8 cellular contexts compared by ENCODE assay signal in the genomic region with DNA sequence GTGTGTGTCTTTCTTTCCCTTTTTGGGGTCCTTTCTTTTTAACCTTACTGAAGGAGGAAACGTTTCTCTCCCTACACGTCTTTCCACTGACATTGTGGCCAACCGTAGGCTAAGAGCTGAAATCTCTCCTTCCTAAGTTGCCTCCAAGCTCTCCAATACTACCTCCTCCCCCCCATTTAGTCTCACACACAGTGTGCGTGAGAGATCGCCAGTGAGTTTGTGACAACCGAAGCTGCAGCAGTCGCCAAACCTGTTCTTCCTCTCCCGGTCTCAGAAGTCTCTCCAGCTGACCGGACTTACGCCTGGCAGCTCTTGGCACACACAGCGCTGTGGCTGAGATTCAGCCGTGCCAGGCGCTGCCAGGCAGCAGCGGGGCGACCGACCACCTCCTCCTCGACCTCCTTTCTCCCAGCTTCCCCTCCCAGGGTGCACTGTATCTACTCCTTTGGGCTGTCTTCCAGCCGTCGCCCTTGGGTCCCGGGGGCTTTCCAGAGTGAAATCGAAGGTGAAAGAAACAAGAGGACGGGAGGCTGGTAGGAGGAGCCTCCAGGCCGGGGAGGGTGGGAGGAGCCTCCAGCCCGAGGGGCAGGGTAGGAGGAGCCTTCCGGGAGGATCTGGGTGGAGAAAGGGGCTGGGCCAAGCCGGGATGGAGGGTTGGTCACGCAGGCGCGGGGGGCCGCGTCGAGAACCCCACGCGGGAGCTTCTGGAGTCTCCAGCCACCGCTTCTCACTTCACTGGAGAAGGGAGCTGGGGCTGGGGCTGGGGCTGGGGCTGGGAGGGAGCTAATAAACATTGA. TPM values are rescaled to one million over a fixed set of nuclear protein-coding genes. Genes with fewer than 3 reads are reported as not detected.
DNase-seq lines count a peak whose midpoint lies in the region; ATAC-seq and TF ChIP-seq lines count a peak whose summit lies in the region.

Gene TMTC2 (plus strand): TSS at position 684 of the 797 bp plus-strand sequence.

- TF ChIP-seq CTCF in GM06990 (IDR thresholded peaks at IDR 0.05; ENCODE audit: insufficient read depth, low read length, poor library complexity, severe bottlenecking) (no peak), HFFc6 (IDR thresholded peaks at IDR 0.05) (no peak), SK-N-SH (IDR thresholded peaks at IDR 0.05) (no peak), omental fat pad (IDR thresholded peaks at IDR 0.05) (no peak)

- CTCF ChIA-PET in SK-N-SH (lab: Yijun Ruan, JAX) = interaction anchor here (0.5 to 3.8 kb wide), 66 partner anchors 9 to 1917 kb away, joined by 3 to 39 read pairs (median 4); no protein-coding TSS in a partner anchor

- no peaks in the 10 kb centered on the region for H4K20me1 ChIP-seq in SK-N-SH (ENCODE audit: insufficient read depth)

- H3K4me1 Mint-ChIP-seq in HFFc6 (ENCODE audit: low read depth) = peaks cover 13% of the 10 kb centered on the region

- H3K4me2 ChIP-seq in SK-N-SH = peak within 1 kb of the TSS; percentile 82

- no peak for TF ChIP-seq RAD21 in SK-N-SH (IDR thresholded peaks at IDR 0.05; ENCODE audit: low read length)

- H3K9me3 ChIP-seq in SK-N-SH = no peaks in the 10 kb centered on the region

- H3K9me3 Mint-ChIP-seq in HFFc6 = no peaks in the 10 kb centered on the region
- no peaks in the 10 kb centered on the region for H3K9me3 Mint-ChIP-seq in activated naive CD4-positive, alpha-beta T cell treated with anti-CD3 and anti-CD28 coated beads, Interleukin-2, amount 50 U/mL, for 72 hours

- H3K79me2 ChIP-seq in SK-N-SH (ENCODE audit: insufficient read depth) = no peaks in the 10 kb centered on the region

- peak within 1 kb of the TSS; percentile 26 for H3K27ac Mint-ChIP-seq in HFFc6
- peak within 1 kb of the TSS; percentile 91 to 98 for H3K27ac Mint-ChIP-seq in activated naive CD4-positive, alpha-beta T cell treated with anti-CD3 and anti-CD28 coated beads, Interleukin-2, amount 50 U/mL, for 72 hours

- H3K27me3 ChIP-seq in GM06990 (replicated peaks; ENCODE audit: control insufficient read depth, insufficient read depth, low read length) (no peaks in the 10 kb centered on the region), SK-N-SH (ENCODE audit: insufficient read depth) (no peaks in the 10 kb centered on the region)

- peaks cover 0 to 17% of the 10 kb centered on the region in 2 experiments; a peak in 2 of 4 replicates for H3K4me1 ChIP-seq in SK-N-SH (ENCODE audit: control insufficient read depth in 1 of 2, insufficient read depth in 2 of 2, low read depth in 1 of 2, low read length in 1 of 2)

- H2AFZ ChIP-seq in SK-N-SH (ENCODE audit: low read depth) = peak within 1 kb of the TSS; percentile 95

- peak; percentile 92 for DNase-seq in GM06990 (ENCODE audit: extremely low read depth, insufficient read length)
- peak; percentile 80 for DNase-seq in HFFc6
- DNase-seq in NAMALWA (ENCODE audit: low spot score) = peak; percentile 93
- DNase-seq in SK-N-SH = peak; percentile 95
- peak; percentile 90 to 91 for DNase-seq in activated naive CD4-positive, alpha-beta T cell treated with anti-CD3 and anti-CD28 coated beads, Interleukin-2, amount 50 U/mL, for 72 hours (ENCODE audit: low spot score in 2 of 2)
- peak; percentile 23 for DNase-seq in glomerular endothelial cell (ENCODE audit: extremely low read depth, low read depth, low spot score)
- DNase-seq in omental fat pad (ENCODE audit: low spot score) = peak; percentile 68

- no peaks in the 10 kb centered on the region for H3F3A ChIP-seq in SK-N-SH (replicated peaks; ENCODE audit: insufficient read depth)

- peak within 1 kb of the TSS; percentile 99 for H3K4me3 ChIP-seq in GM06990 (replicated peaks; ENCODE audit: low read depth, low read length)
- H3K4me3 ChIP-seq in SK-N-SH (ENCODE audit: low read depth in 2 of 2, low read length in 1 of 2) = peak within 1 kb of the TSS; percentile 81 to 96

- H3K36me3 Mint-ChIP-seq in HFFc6 (ENCODE audit: low read depth) = no peaks in the 10 kb centered on the region
- H3K36me3 Mint-ChIP-seq in activated naive CD4-positive, alpha-beta T cell treated with anti-CD3 and anti-CD28 coated beads, Interleukin-2, amount 50 U/mL, for 72 hours = peaks cover 6 to 10% of the 10 kb centered on the region in 2 donors

- peak; percentile 93 to 94 for ATAC-seq in activated naive CD4-positive, alpha-beta T cell treated with anti-CD3 and anti-CD28 coated beads, Interleukin-2, amount 50 U/mL, for 72 hours
- peak; percentile 96 for ATAC-seq in omental fat pad (ENCODE audit: low FRiP score)

- H3K36me3 ChIP-seq in GM06990 (ENCODE audit: control insufficient read depth, insufficient read depth, low read length) (no peaks in the 10 kb centered on the region), SK-N-SH (replicated peaks in 1 of 2; ENCODE audit: control insufficient read depth in 1 of 2, insufficient read depth in 2 of 2, low read length in 1 of 2) (peaks cover 4 to 5% of the 10 kb centered on the region in 2 experiments)

- WGBS in SK-N-SH (ENCODE audit: low lambda C conversion rate) = under 1% methylated on average over 25 of the region's 35 CpGs

- no peak for TF ChIP-seq EP300 in SK-N-SH (IDR thresholded peaks at IDR 0.05; ENCODE audit: borderline replicate concordance in 1 of 2, low read depth in 1 of 2, low read length in 1 of 2)

- POLR2A ChIA-PET in SK-N-SH (lab: Yijun Ruan, JAX) = interaction anchor here (0.9 kb wide), 1 partner anchor 197 kb away, joined by 3 read pairs; no protein-coding TSS in a partner anchor

- peak within 1 kb of the TSS; percentile 68 to 91 for H3K27ac ChIP-seq in SK-N-SH (ENCODE audit: low read depth in 2 of 2, low read length in 1 of 2)
- H3K27ac ChIP-seq in temporal lobe (ENCODE audit: low read depth, low read length) = peak within 1 kb of the TSS; percentile 95

- peak within 1 kb of the TSS; percentile 66 for H3K9ac ChIP-seq in SK-N-SH

- peak within 1 kb of the TSS; percentile 93 for H3K4me3 Mint-ChIP-seq in HFFc6

- H3K27me3 Mint-ChIP-seq in HFFc6 (ENCODE audit: insufficient read depth) = peaks cover 6% of the 10 kb centered on the region; the same call in 1 of the 2 replicates

- H3K9me2 ChIP-seq in SK-N-SH = no peaks in the 10 kb centered on the region

TF ChIP-seq in SK-N-SH, 30 proteins besides CTCF, POLR2A, EP300 and RAD21 (continues in another document):
- TF ChIP-seq NRF1 (IDR thresholded peaks at IDR 0.05; ENCODE audit: low read depth, low read length) = peak; percentile 74
- no peak for TF ChIP-seq TCF12 (IDR thresholded peaks at IDR 0.05)
- no peak for TF ChIP-seq RCOR1 (IDR thresholded peaks at IDR 0.05; ENCODE audit: low read length)
- TF ChIP-seq POLR2AphosphoS5 (IDR thresholded peaks at IDR 0.05; ENCODE audit: low read depth, low read length) = peak; percentile 74
- no peak for TF ChIP-seq RXRA (IDR thresholded peaks at IDR 0.05; ENCODE audit: borderline replicate concordance, low read depth)
- 0 out of 2 replicates have a peak, but pooled peaks have one; percentile 9 for TF ChIP-seq NFIC (IDR thresholded peaks at IDR 0.05; ENCODE audit: borderline replicate concordance)
- no peak for TF ChIP-seq GATA2 (CRISPR knock-in tag; IDR thresholded peaks at IDR 0.05)
- TF ChIP-seq GABPA (IDR thresholded peaks at IDR 0.05; ENCODE audit: low read depth) = no peak
- no peak for TF ChIP-seq CHD2 (IDR thresholded peaks at IDR 0.05; ENCODE audit: low read length, partially characterized antibody)
- TF ChIP-seq, protein P1, sequence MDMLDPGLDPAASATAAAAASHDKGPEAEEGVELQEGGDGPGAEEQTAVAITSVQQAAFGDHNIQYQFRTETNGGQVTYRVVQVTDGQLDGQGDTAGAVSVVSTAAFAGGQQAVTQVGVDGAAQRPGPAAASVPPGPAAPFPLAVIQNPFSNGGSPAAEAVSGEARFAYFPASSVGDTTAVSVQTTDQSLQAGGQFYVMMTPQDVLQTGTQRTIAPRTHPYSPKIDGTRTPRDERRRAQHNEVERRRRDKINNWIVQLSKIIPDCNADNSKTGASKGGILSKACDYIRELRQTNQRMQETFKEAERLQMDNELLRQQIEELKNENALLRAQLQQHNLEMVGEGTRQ (IDR thresholded peaks at IDR 0.05; ENCODE audit: borderline replicate concordance, low read depth, low read length) = no peak
- TF ChIP-seq, protein P2, sequence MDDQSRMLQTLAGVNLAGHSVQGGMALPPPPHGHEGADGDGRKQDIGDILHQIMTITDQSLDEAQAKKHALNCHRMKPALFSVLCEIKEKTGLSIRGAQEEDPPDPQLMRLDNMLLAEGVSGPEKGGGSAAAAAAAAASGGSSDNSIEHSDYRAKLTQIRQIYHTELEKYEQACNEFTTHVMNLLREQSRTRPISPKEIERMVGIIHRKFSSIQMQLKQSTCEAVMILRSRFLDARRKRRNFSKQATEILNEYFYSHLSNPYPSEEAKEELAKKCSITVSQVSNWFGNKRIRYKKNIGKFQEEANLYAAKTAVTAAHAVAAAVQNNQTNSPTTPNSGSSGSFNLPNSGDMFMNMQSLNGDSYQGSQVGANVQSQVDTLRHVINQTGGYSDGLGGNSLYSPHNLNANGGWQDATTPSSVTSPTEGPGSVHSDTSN (IDR thresholded peaks at IDR 0.05) = no peak
- TF ChIP-seq, protein P3, sequence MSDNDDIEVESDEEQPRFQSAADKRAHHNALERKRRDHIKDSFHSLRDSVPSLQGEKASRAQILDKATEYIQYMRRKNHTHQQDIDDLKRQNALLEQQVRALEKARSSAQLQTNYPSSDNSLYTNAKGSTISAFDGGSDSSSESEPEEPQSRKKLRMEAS (IDR thresholded peaks at IDR 0.05; ENCODE audit: low read depth) = no peak
- TF ChIP-seq YY1 (IDR thresholded peaks at IDR 0.05; ENCODE audit: low read depth) = no peak
- no peak; the same call in 1 of the 2 replicates for TF ChIP-seq SMC3 (IDR thresholded peaks at IDR 0.05; ENCODE audit: low read depth, low read length)

RNA-seq across cellular contexts. Expression of gene TMTC2, which starts in this region (rescaled TPM):
- 1 to 10 TPM in 4 of 6 experiments, under 1 TPM in 2; 0.75 to 3.2 (median 1.1) TPM for total RNA-seq in HFFc6 (2021; fragmentation: NEBNext Ultra II Directional; extraction: Animal tissue kit (Norgen Biotek cat#: 25700))
- 4.1 and 6.0 TPM in 2 replicates for polyA plus RNA-seq in SK-N-SH (2012; rRNA removed)
- 5.4 TPM in 2 replicates for polyA plus RNA-seq in SK-N-SH (2012; cell fraction: cytosol; rRNA removed)
- polyA plus RNA-seq in SK-N-SH (2012; cell fraction: nucleus; rRNA removed) = 11.8 and 12.4 TPM in 2 replicates
- total RNA-seq in activated naive CD4-positive, alpha-beta T cell treated with anti-CD3 and anti-CD28 coated beads, Interleukin-2, amount 50 U/mL, for 72 hours = 1 to 10 TPM; 5.0 to 6.7 TPM
- total RNA-seq in glomerular endothelial cell (6.2 and 8.8 TPM in 2 replicates), omental fat pad (10 to 100 TPM; 10.5 to 15.9 (median 11.5) TPM), temporal lobe (23.4 TPM)

Comparison
In these comparisons a context has a peak if more than half of its experiments do, and no peak if none do; other contexts are left out.
1. Peak in every context shown above with its lines: DNase-seq, ATAC-seq, H3K4me3 ChIP-seq and H3K27ac ChIP-seq.
2. DNase-seq: peak in every context shown above with its lines; median percentile 95 in SK-N-SH; 93 in NAMALWA; 92 in GM06990; 90 in activated naive CD4-positive, alpha-beta T cell treated with anti-CD3 and anti-CD28 coated beads, Interleukin-2, amount 50 U/mL, for 72 hours; 80 in HFFc6; 68 in omental fat pad; 23 in glomerular endothelial cell.